In genomic region chr11:131195801-131196517, GRCh38 we compare ENCODE assay signal across 10 cellular contexts.
DNase-seq lines count a peak whose midpoint lies in the region; ATAC-seq and TF ChIP-seq lines count a peak whose summit lies in the region.
"Had no signal": no experiment of that assay in that cellular context is flagged by ENCODE, and none has a peak within 500 bp of the region (broad histone marks: within the 10 kb centered on the region; RNA-seq: fewer than 3 reads in every experiment).

No MANE protein-coding gene starts in this region.

- intact Hi-C loops in activated CD4-positive, alpha-beta T cell treated with anti-CD3 and anti-CD28 coated beads, Interleukin-2, amount 10 ng/mL, durations not matched to agents 24 days and 14 days (cut with micrococcal nuclease) = no loop called here

- no peaks in the 10 kb centered on the region for H3K27me3 Mint-ChIP-seq in activated CD4-positive, alpha-beta T cell treated with anti-CD3 and anti-CD28 coated beads, Interleukin-2, amount 10 ng/mL, durations not matched to agents 24 days and 14 days
- H3K27me3 Mint-ChIP-seq: B cell had no signal

- H3K4me3 ChIP-seq in AG04450 (ENCODE audit: low read depth, low read length) = no peak overlapping the region
- H3K4me3 ChIP-seq in brain microvascular endothelial cell (ENCODE audit: low read depth, low read length) = no peak overlapping the region
- H3K4me3 ChIP-seq: SJSA1 had no signal

- no peaks in the 10 kb centered on the region for H3K9me3 Mint-ChIP-seq in activated CD4-positive, alpha-beta T cell treated with anti-CD3 and anti-CD28 coated beads, Interleukin-2, amount 10 ng/mL, durations not matched to agents 24 days and 14 days

- H3K36me3 ChIP-seq in brain microvascular endothelial cell (replicated peaks) = no peaks in the 10 kb centered on the region
- H3K36me3 ChIP-seq: SJSA1 had no signal

- in situ Hi-C loops in brain microvascular endothelial cell (cut with HindIII; ENCODE audit: low pct_ligation_motif_present, low sequenced_read_pairs) = no loop called here

- CTCF ChIA-PET in AG04450 (lab: Charles Lee) = interaction anchor here (0.6 to 2.0 kb wide), 2 partner anchors 131 to 158 kb away, joined by 3 to 6 read pairs; no protein-coding TSS in a partner anchor

- DNase-seq in AG04450 (ENCODE audit: low read depth, low spot score) (peak; percentile 11), NCI-H1092 (lab: John Stamatoyannopoulos, UW) (peak; percentile 92), brain microvascular endothelial cell (peak; percentile 2), left lobe of liver (ENCODE audit: low spot score) (no peak), NOMO-1 (lab: John Stamatoyannopoulos, UW; ENCODE audit: unreplicated experiment in 2 of 2) (no peak)
- no peak for DNase-seq in effector CD8-positive, alpha-beta T cell (lab: John Stamatoyannopoulos, UW)
- no peak for DNase-seq in activated CD4-positive, alpha-beta T cell treated with anti-CD3 and anti-CD28 coated beads, Interleukin-2, amount 10 ng/mL, durations not matched to agents 24 days and 14 days

- no peaks in the 10 kb centered on the region for H3K4me1 Mint-ChIP-seq in activated CD4-positive, alpha-beta T cell treated with anti-CD3 and anti-CD28 coated beads, Interleukin-2, amount 10 ng/mL, durations not matched to agents 24 days and 14 days
- H3K4me1 Mint-ChIP-seq: B cell had no signal

- POLR2A ChIA-PET in AG04450 (lab: Yijun Ruan, JAX) = no interaction called here

- no peak overlapping the region for H3K4me3 Mint-ChIP-seq in activated CD4-positive, alpha-beta T cell treated with anti-CD3 and anti-CD28 coated beads, Interleukin-2, amount 10 ng/mL, durations not matched to agents 24 days and 14 days
- H3K4me3 Mint-ChIP-seq: B cell had no signal

- no peak overlapping the region for H3K27ac ChIP-seq in AG04450 (ENCODE audit: low read depth, low read length)
- H3K27ac ChIP-seq in brain microvascular endothelial cell = no peak overlapping the region
- H3K27ac ChIP-seq: SJSA1 had no signal

- peak; percentile 39 for ATAC-seq in left lobe of liver
- ATAC-seq in GM19397 (IDR thresholded peaks at IDR 0.05; ENCODE audit: unreplicated experiment) = no peak

- TF ChIP-seq CTCF in AG04450 (IDR thresholded peaks at IDR 0.05; ENCODE audit: low read depth, low read length) = no peak
- TF ChIP-seq CTCF in brain microvascular endothelial cell (IDR thresholded peaks at IDR 0.05; ENCODE audit: low read depth, low read length, missing control alignments) = no peak

- H3K9me3 ChIP-seq in AG04450 (ENCODE audit: control insufficient read depth, insufficient read depth, low read length) = peaks cover 4% of the 10 kb centered on the region; the same call in 1 of the 2 replicates
- H3K9me3 ChIP-seq: SJSA1 had no signal

- H3K36me3 Mint-ChIP-seq in activated CD4-positive, alpha-beta T cell treated with anti-CD3 and anti-CD28 coated beads, Interleukin-2, amount 10 ng/mL, durations not matched to agents 24 days and 14 days (ENCODE audit: low read depth) = no peaks in the 10 kb centered on the region

- H3K27ac Mint-ChIP-seq in activated CD4-positive, alpha-beta T cell treated with anti-CD3 and anti-CD28 coated beads, Interleukin-2, amount 10 ng/mL, durations not matched to agents 24 days and 14 days = no peak overlapping the region
- H3K27ac Mint-ChIP-seq: B cell had no signal

- H3K27me3 ChIP-seq in AG04450 (ENCODE audit: control insufficient read depth, insufficient read depth, low read length) (peaks cover 29% of the 10 kb centered on the region), brain microvascular endothelial cell (replicated peaks) (no peaks in the 10 kb centered on the region)
- H3K27me3 ChIP-seq: SJSA1 had no signal

Comparison
In these comparisons a context has a peak if more than half of its experiments do, and no peak if none do; other contexts are left out.
1. DNase-seq: peak in AG04450 (single experiment), NCI-H1092 (single experiment) and brain microvascular endothelial cell (single experiment); none in left lobe of liver (single experiment), effector CD8-positive, alpha-beta T cell (single experiment), NOMO-1 (0 of 2) and activated CD4-positive, alpha-beta T cell treated with anti-CD3 and anti-CD28 coated beads, Interleukin-2, amount 10 ng/mL, durations not matched to agents 24 days and 14 days (single experiment).